16 cellular contexts compared by ENCODE assay signal in genomic region chr7:108623220-108623619, GRCh38. TPM values are rescaled to one million over a fixed set of nuclear protein-coding genes. Genes with fewer than 3 reads are reported as not detected.
DNase-seq lines count a peak whose midpoint lies in the region; ATAC-seq, FAIRE-seq and TF ChIP-seq lines count a peak whose summit lies in the region.
"Had no signal": no experiment of that assay in that cellular context is flagged by ENCODE, and none has a peak within 500 bp of the region (broad histone marks: within the 10 kb centered on the region; RNA-seq: fewer than 3 reads in every experiment).

No MANE protein-coding gene starts in this region.

- no peaks in the 10 kb centered on the region for H3K4me1 Mint-ChIP-seq in activated CD4-positive, alpha-beta T cell treated with anti-CD3 and anti-CD28 coated beads for 36 hours
- H3K4me1 Mint-ChIP-seq in activated CD4-positive, alpha-beta T cell treated with anti-CD3 and anti-CD28 coated beads, Interleukin-2, amount 10 ng/mL, durations not matched to agents 7 days and 5 days, result no peaks in the 10 kb centered on the region
- no peaks in the 10 kb centered on the region for H3K4me1 Mint-ChIP-seq in stimulated activated effector memory CD8-positive, alpha-beta T cell treated with anti-CD3 and anti-CD28 coated beads, Interleukin-12 subunit alpha, Interleukin-12 subunit beta, amount 100 ng/mL, for 72 hours

- DNase-seq in activated CD4-positive, alpha-beta T cell treated with anti-CD3 and anti-CD28 coated beads for 36 hours, result no peak
- no peak for DNase-seq in activated CD4-positive, alpha-beta T cell treated with anti-CD3 and anti-CD28 coated beads, Interleukin-2, amount 10 ng/mL, durations not matched to agents 7 days and 5 days
- no peak for DNase-seq in stimulated activated effector memory CD8-positive, alpha-beta T cell treated with anti-CD3 and anti-CD28 coated beads, Interleukin-12 subunit alpha, Interleukin-12 subunit beta, amount 100 ng/mL, for 72 hours (ENCODE audit: low spot score in 2 of 2)
- DNase-seq in islet precursor cell, result no peak
- no peak for DNase-seq in D721Med (ENCODE audit: insufficient read length, low spot score)
- no peak for DNase-seq in iPS-NIHi11 (ENCODE audit: low spot score)
- DNase-seq: activated CD4-positive, CD25-positive, alpha-beta regulatory T cell treated with anti-CD3 and anti-CD28 coated beads, Interleukin-2, amount 50 U/mL, for 72 hours; CD8-positive, alpha-beta T cell; heart left ventricle; Karpas-422; NCI-H524 treated with DMSO at 0.1 percent for 48 hours; pancreas; spleen had no signal

- intact Hi-C loops in activated CD4-positive, alpha-beta T cell treated with anti-CD3 and anti-CD28 coated beads for 36 hours (cut with DNase I, micrococcal nuclease), result no loop called here

- no peak overlapping the region for H3K27ac Mint-ChIP-seq in activated CD4-positive, alpha-beta T cell treated with anti-CD3 and anti-CD28 coated beads for 36 hours
- no peak overlapping the region for H3K27ac Mint-ChIP-seq in activated CD4-positive, alpha-beta T cell treated with anti-CD3 and anti-CD28 coated beads, Interleukin-2, amount 10 ng/mL, durations not matched to agents 7 days and 5 days
- H3K27ac Mint-ChIP-seq in stimulated activated effector memory CD8-positive, alpha-beta T cell treated with anti-CD3 and anti-CD28 coated beads, Interleukin-12 subunit alpha, Interleukin-12 subunit beta, amount 100 ng/mL, for 72 hours, result no peak overlapping the region
- H3K27ac Mint-ChIP-seq: CD8-positive, alpha-beta T cell; GM23338 had no signal

- H3K27me3 Mint-ChIP-seq in activated CD4-positive, alpha-beta T cell treated with anti-CD3 and anti-CD28 coated beads for 36 hours, result peaks cover 14% of the 10 kb centered on the region
- H3K27me3 Mint-ChIP-seq in activated CD4-positive, alpha-beta T cell treated with anti-CD3 and anti-CD28 coated beads, Interleukin-2, amount 10 ng/mL, durations not matched to agents 7 days and 5 days, result peaks cover 4% of the 10 kb centered on the region

- no peaks in the 10 kb centered on the region for H3K9me3 Mint-ChIP-seq in activated CD4-positive, alpha-beta T cell treated with anti-CD3 and anti-CD28 coated beads for 36 hours (ENCODE audit: low read depth)
- no peaks in the 10 kb centered on the region for H3K9me3 Mint-ChIP-seq in activated CD4-positive, alpha-beta T cell treated with anti-CD3 and anti-CD28 coated beads, Interleukin-2, amount 10 ng/mL, durations not matched to agents 7 days and 5 days
- H3K9me3 Mint-ChIP-seq in stimulated activated effector memory CD8-positive, alpha-beta T cell treated with anti-CD3 and anti-CD28 coated beads, Interleukin-12 subunit alpha, Interleukin-12 subunit beta, amount 100 ng/mL, for 72 hours, result no peaks in the 10 kb centered on the region
- H3K9me3 Mint-ChIP-seq: CD8-positive, alpha-beta T cell; GM23338 had no signal

- no peak overlapping the region for H3K4me3 Mint-ChIP-seq in activated CD4-positive, alpha-beta T cell treated with anti-CD3 and anti-CD28 coated beads for 36 hours
- no peak overlapping the region for H3K4me3 Mint-ChIP-seq in activated CD4-positive, alpha-beta T cell treated with anti-CD3 and anti-CD28 coated beads, Interleukin-2, amount 10 ng/mL, durations not matched to agents 7 days and 5 days
- H3K4me3 Mint-ChIP-seq in stimulated activated effector memory CD8-positive, alpha-beta T cell treated with anti-CD3 and anti-CD28 coated beads, Interleukin-12 subunit alpha, Interleukin-12 subunit beta, amount 100 ng/mL, for 72 hours, result no peak overlapping the region
- H3K4me3 Mint-ChIP-seq: CD8-positive, alpha-beta T cell; GM23338 had no signal

- no peaks in the 10 kb centered on the region for H3K36me3 Mint-ChIP-seq in activated CD4-positive, alpha-beta T cell treated with anti-CD3 and anti-CD28 coated beads for 36 hours (ENCODE audit: low read depth)
- H3K36me3 Mint-ChIP-seq in activated CD4-positive, alpha-beta T cell treated with anti-CD3 and anti-CD28 coated beads, Interleukin-2, amount 10 ng/mL, durations not matched to agents 7 days and 5 days (ENCODE audit: low read depth), result no peaks in the 10 kb centered on the region
- H3K36me3 Mint-ChIP-seq in stimulated activated effector memory CD8-positive, alpha-beta T cell treated with anti-CD3 and anti-CD28 coated beads, Interleukin-12 subunit alpha, Interleukin-12 subunit beta, amount 100 ng/mL, for 72 hours, result no peaks in the 10 kb centered on the region
- H3K36me3 Mint-ChIP-seq: CD8-positive, alpha-beta T cell had no signal

- no peak for TF ChIP-seq CTCF in D721Med (IDR thresholded peaks at IDR 0.05; ENCODE audit: insufficient read depth, missing control alignments)

- no peak for FAIRE-seq in D721Med (lab: Jason Lieb, UNC)
- FAIRE-seq: pancreas had no signal

- POLR2A ChIA-PET in activated CD4-positive, alpha-beta T cell treated with anti-CD3 and anti-CD28 coated beads for 36 hours (lab: Charles Lee), result no interaction called here
- POLR2A ChIA-PET in activated CD4-positive, alpha-beta T cell treated with anti-CD3 and anti-CD28 coated beads, Interleukin-2, amount 10 ng/mL, durations not matched to agents 7 days and 5 days (lab: Charles Lee), result no interaction called here

- CTCF ChIA-PET in activated CD4-positive, alpha-beta T cell treated with anti-CD3 and anti-CD28 coated beads for 36 hours (lab: Charles Lee), result interaction anchor here (1.0 kb wide), 1 partner anchor 41 kb away, joined by 4 read pairs; no protein-coding TSS in a partner anchor
- CTCF ChIA-PET in activated CD4-positive, alpha-beta T cell treated with anti-CD3 and anti-CD28 coated beads, Interleukin-2, amount 10 ng/mL, durations not matched to agents 7 days and 5 days (lab: Charles Lee), result no interaction called here

- peak; percentile 36 for ATAC-seq in activated CD4-positive, alpha-beta T cell treated with anti-CD3 and anti-CD28 coated beads for 36 hours
- ATAC-seq in HG02588 (IDR thresholded peaks at IDR 0.05; ENCODE audit: unreplicated experiment) (peak; percentile 81), HG03175 (IDR thresholded peaks at IDR 0.05; ENCODE audit: unreplicated experiment) (peak; percentile 75)
- peak; percentile 81 for ATAC-seq in stimulated activated effector memory CD8-positive, alpha-beta T cell treated with anti-CD3 and anti-CD28 coated beads, Interleukin-12 subunit alpha, Interleukin-12 subunit beta, amount 100 ng/mL, for 72 hours
- ATAC-seq: CD8-positive, alpha-beta T cell; GM23338; heart left ventricle; pancreas had no signal

RNA-seq across cellular contexts. Expression of gene DNAJB9, which starts 53.5 kb away (rescaled TPM):
- 1 to 10 TPM; 8.3 to 8.4 TPM for total RNA-seq in activated CD4-positive, alpha-beta T cell treated with anti-CD3 and anti-CD28 coated beads for 36 hours
- 10 to 100 TPM; 10.1 to 13.3 TPM for total RNA-seq in activated CD4-positive, alpha-beta T cell treated with anti-CD3 and anti-CD28 coated beads, Interleukin-2, amount 10 ng/mL, durations not matched to agents 7 days and 5 days

RNA-seq across cellular contexts. Expression of gene THAP5, which starts 53.7 kb away (rescaled TPM):
- total RNA-seq in activated CD4-positive, alpha-beta T cell treated with anti-CD3 and anti-CD28 coated beads for 36 hours, result 10 to 100 TPM; 30.1 to 43.4 TPM
- total RNA-seq in activated CD4-positive, alpha-beta T cell treated with anti-CD3 and anti-CD28 coated beads, Interleukin-2, amount 10 ng/mL, durations not matched to agents 7 days and 5 days, result 10 to 100 TPM; 26.5 to 36.1 TPM
